In genomic region chr13:27712421-27712820, GRCh38 we compare ENCODE assay signal across 8 cellular contexts.
DNase-seq lines count a peak whose midpoint lies in the region; ATAC-seq and TF ChIP-seq lines count a peak whose summit lies in the region.

No MANE protein-coding gene starts in this region.

- no peaks in the 10 kb centered on the region for H3K4me1 Mint-ChIP-seq in Calu3 (ENCODE audit: low read depth, unreplicated experiment)

- H3K9me3 ChIP-seq in A673 (ENCODE audit: low read depth, low read length, poor library complexity, severe bottlenecking): no peaks in the 10 kb centered on the region

- peaks cover 13% of the 10 kb centered on the region for H3K27me3 Mint-ChIP-seq in Calu3 (ENCODE audit: unreplicated experiment)

- no peaks in the 10 kb centered on the region for H3K9me3 Mint-ChIP-seq in Calu3 (ENCODE audit: low read depth, unreplicated experiment)

- no peak overlapping the region for H3K27ac Mint-ChIP-seq in Calu3 (ENCODE audit: unreplicated experiment)

- no peak overlapping the region for H3K4me3 ChIP-seq in A673 (ENCODE audit: low read depth, low read length, poor library complexity, severe bottlenecking)

- DNase-seq in A673 (ENCODE audit: low spot score) (peak; percentile 30), Calu3 (peak; percentile 5), RPMI7951 (ENCODE audit: low read depth) (peak; percentile 4), hepatic stellate cell (ENCODE audit: low spot score) (peak; percentile 9), AG08396 (ENCODE audit: low spot score) (no peak), NCI-H1436 (lab: John Stamatoyannopoulos, UW) (no peak)

- no peak overlapping the region for H3K4me3 Mint-ChIP-seq in Calu3 (ENCODE audit: low read depth, unreplicated experiment)

- POLR2A ChIA-PET in A673 (lab: Charles Lee; ENCODE audit: low non-redundant PET): no interaction called here

- peaks cover 35% of the 10 kb centered on the region for H3K27me3 ChIP-seq in A673 (replicated peaks; ENCODE audit: insufficient read depth, low read depth, low read length, poor library complexity)

- H3K27ac ChIP-seq in A673 (ENCODE audit: low read depth, low read length, poor library complexity, severe bottlenecking): no peak overlapping the region

- H3K36me3 Mint-ChIP-seq in Calu3 (ENCODE audit: insufficient read depth, unreplicated experiment): no peaks in the 10 kb centered on the region

- intact Hi-C loops in A673 (cut with micrococcal nuclease; ENCODE audit: unreplicated experiment): loop anchor here (10.0 kb wide), 1 partner anchor 178 kb away; no protein-coding TSS in a partner anchor
- intact Hi-C loops in Calu3 (cut with micrococcal nuclease; ENCODE audit: unreplicated experiment): loop anchor here (10.0 kb wide), 1 partner anchor 178 kb away; no protein-coding TSS in a partner anchor

- H3K4me1 ChIP-seq in A673 (ENCODE audit: insufficient read depth, low read length, poor library complexity, severe bottlenecking): no peaks in the 10 kb centered on the region

- TF ChIP-seq CTCF in A673 (conservative IDR thresholded peaks at IDR 0.05; ENCODE audit: low read depth, low read length) (peak; percentile 46), Calu3 (IDR thresholded peaks at IDR 0.05; ENCODE audit: unreplicated experiment) (no peak)

- CTCF ChIA-PET in A673 (lab: Charles Lee) (no interaction called here), Calu3 (lab: Charles Lee) (no interaction called here)

- no peaks in the 10 kb centered on the region for H3K36me3 ChIP-seq in A673 (ENCODE audit: insufficient read depth, low read length, poor library complexity, severe bottlenecking)

- no TSS peak for BruUV-seq in A673 (replicated peaks; lab: Mats Ljungman, UMichigan)
- BruUV-seq in Calu3 (replicated peaks; lab: Mats Ljungman, UMichigan): no TSS peak

- no peak for ATAC-seq in HG03520 (IDR thresholded peaks at IDR 0.05; ENCODE audit: unreplicated experiment)
- ATAC-seq in GM21576 (IDR thresholded peaks at IDR 0.05; ENCODE audit: unreplicated experiment): no peak

Comparison
In these comparisons a context has a peak if more than half of its experiments do, and no peak if none do; other contexts are left out.
1. DNase-seq: peak in A673 (single experiment), Calu3 (single experiment), RPMI7951 (single experiment) and hepatic stellate cell (single experiment); none in AG08396 (single experiment) and NCI-H1436 (single experiment).